7 cellular contexts compared by ENCODE assay signal in the genomic region with DNA sequence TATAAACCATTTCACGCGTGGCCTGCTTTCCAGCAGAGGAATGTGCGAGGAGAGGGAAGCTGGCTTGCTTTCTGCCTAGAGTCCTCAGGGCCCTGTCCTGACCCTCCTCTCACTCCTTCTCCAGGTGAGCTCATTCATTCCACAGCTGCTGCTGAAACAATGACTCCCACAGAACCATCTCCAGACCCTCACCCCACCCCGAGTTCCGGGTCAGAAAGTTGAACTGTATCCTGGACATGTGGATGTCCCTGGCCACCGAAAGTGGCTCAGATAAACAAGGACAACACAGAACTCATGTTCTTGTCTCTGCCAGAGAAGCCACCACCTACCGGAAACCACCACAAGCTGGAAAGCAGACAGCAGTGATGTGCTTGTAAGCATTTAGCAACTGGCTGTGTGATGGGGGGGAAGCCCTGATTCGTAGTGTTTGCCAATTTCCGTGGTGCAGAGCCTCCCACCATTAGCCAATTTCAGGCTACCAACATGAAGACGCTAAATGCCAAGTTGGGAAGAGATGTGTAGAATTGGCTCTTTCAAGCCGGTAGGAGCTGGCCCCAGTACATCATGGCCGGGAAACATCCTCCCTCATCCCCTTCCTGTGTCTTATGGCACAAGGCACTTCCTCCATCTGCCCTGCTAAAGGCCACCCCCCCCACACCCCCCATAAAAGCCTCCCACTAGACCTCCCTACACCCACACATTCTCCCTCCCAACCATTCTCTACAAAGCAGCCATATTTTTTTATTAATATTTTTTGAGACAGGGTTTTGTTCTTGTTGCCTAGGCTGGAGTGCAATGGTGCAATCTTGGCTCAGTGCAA. TPM values are rescaled to one million over a fixed set of nuclear protein-coding genes. Genes with fewer than 3 reads are reported as not detected.
A peak's percentile ranks its signal among the peaks of the same experiment; 100 is the strongest.
DNase-seq lines count a peak whose midpoint lies in the region; ATAC-seq lines count a peak whose summit lies in the region.
"Had no signal": no experiment of that assay in that cellular context is flagged by ENCODE, and none has a peak within 500 bp of the region (broad histone marks: within the 10 kb centered on the region; RNA-seq: fewer than 3 reads in every experiment).

No MANE protein-coding gene starts in this region.

- H3K4ac ChIP-seq in neuronal stem cell (ENCODE audit: low read length): no peak overlapping the region

- peaks cover 0 to 3% of the 10 kb centered on the region in 2 donors for H3K9me3 ChIP-seq in neuronal stem cell (replicated peaks in 1 of 2; ENCODE audit: control insufficient read depth in 2 of 2, insufficient read depth in 1 of 2, low read depth in 1 of 2, low read length in 2 of 2)
- H3K9me3 ChIP-seq: A549 had no signal

- H3K79me1 ChIP-seq in neuronal stem cell (ENCODE audit: low read depth, low read length): peaks cover 1% of the 10 kb centered on the region

- H3K9ac ChIP-seq in neuronal stem cell (ENCODE audit: low read depth, low read length, poor library complexity): no peak overlapping the region

- H2BK15ac ChIP-seq in neuronal stem cell (ENCODE audit: low read length): peak overlapping the region; percentile 59

- ATAC-seq in GM21423 (IDR thresholded peaks at IDR 0.05; ENCODE audit: unreplicated experiment): no peak
- ATAC-seq: A549 had no signal

- H2BK120ac ChIP-seq in neuronal stem cell (ENCODE audit: low read depth, low read length): no peak overlapping the region

- no peak overlapping the region for H3K4me2 ChIP-seq in neuronal stem cell (ENCODE audit: insufficient read depth, low read length, poor library complexity, severe bottlenecking)
- H3K4me2 ChIP-seq: A549 had no signal

- H2BK12ac ChIP-seq in neuronal stem cell (ENCODE audit: low read length): peak overlapping the region; percentile 43

- peak overlapping the region; percentile 83 for H2AK5ac ChIP-seq in neuronal stem cell (ENCODE audit: low read depth, low read length)

- H3K18ac ChIP-seq in neuronal stem cell (ENCODE audit: low read length): peak overlapping the region; percentile 24

- peak overlapping the region; percentile 83 for H2AFZ ChIP-seq in neuronal stem cell (ENCODE audit: low read length)

- H4K8ac ChIP-seq in neuronal stem cell (ENCODE audit: low read depth, low read length): peak overlapping the region; percentile 48

- no peak overlapping the region for H2BK5ac ChIP-seq in neuronal stem cell (ENCODE audit: low read length)

- WGBS in neuronal stem cell (ENCODE audit: extremely low coverage in 2 of 2, insufficient read length in 2 of 2, insufficient replicate concordance in 1 of 2), 2 donors: no CpG with 5 or more reads among the region's 12 CpGs

- H3K14ac ChIP-seq in neuronal stem cell (ENCODE audit: low read length): peak overlapping the region; percentile 63

- peaks cover 0 to 2% (median 0%) of the 10 kb centered on the region in 3 experiments for H3K27me3 ChIP-seq in neuronal stem cell (ENCODE audit: control insufficient read depth in 3 of 3, insufficient read depth in 3 of 3, low read depth in 1 of 3, low read length in 3 of 3)

- peak overlapping the region; percentile 69 for H4K91ac ChIP-seq in neuronal stem cell (ENCODE audit: low read depth, low read length, poor library complexity)

- H3K36me3 ChIP-seq in neuronal stem cell (replicated peaks in 1 of 2; ENCODE audit: control insufficient read depth in 2 of 2, insufficient read depth in 2 of 2, low read length in 2 of 2): no peaks in the 10 kb centered on the region

- DNase-seq in NCI-H1417 (lab: John Stamatoyannopoulos, UW) (peak in 2 of 3 experiments; percentile 77 to 88), NCI-H1417 treated with DMSO at 0.1 percent for 48 hours (lab: John Stamatoyannopoulos, UW) (no peak), neuronal stem cell (ENCODE audit: low spot score) (no peak), COR-L47 (lab: John Stamatoyannopoulos, UW) (no peak)
- peak; percentile 44 for DNase-seq in activated effector memory CD4-positive, alpha-beta T cell treated with Interleukin-2 at 50 U/mL for 16 hours

- no peak overlapping the region for H3K4me3 ChIP-seq in neuronal stem cell (ENCODE audit: low read length in 2 of 2)
- H3K4me3 ChIP-seq: A549 had no signal

- peak overlapping the region; percentile 55 for H3K27ac ChIP-seq in neuronal stem cell (replicated peaks; ENCODE audit: low read length)
- H3K27ac ChIP-seq: A549 had no signal

- H3K23ac ChIP-seq in neuronal stem cell (ENCODE audit: low read depth, low read length, poor library complexity): no peak overlapping the region

- H3K4me1 ChIP-seq in neuronal stem cell (ENCODE audit: control insufficient read depth in 2 of 2, insufficient read depth in 1 of 2, low read depth in 1 of 2, low read length in 2 of 2): peaks cover 16 to 18% of the 10 kb centered on the region in 2 donors
- H3K4me1 ChIP-seq: A549 had no signal

RNA-seq across cellular contexts. Expression of a gene that starts 5.0 kb away (rescaled TPM):
- polyA plus RNA-seq in neuronal stem cell (2013, experiment 1 of 2): 2.8 TPM
- 3.0 TPM for polyA plus RNA-seq in neuronal stem cell (2013, experiment 2 of 2)

RNA-seq across cellular contexts. Expression of a gene that starts 19.4 kb away (rescaled TPM):
- polyA plus RNA-seq in neuronal stem cell (2013, experiment 1 of 2): 35.0 TPM
- 35.6 TPM for polyA plus RNA-seq in neuronal stem cell (2013, experiment 2 of 2)

RNA-seq across cellular contexts. Expression of a gene that starts 23.1 kb away (rescaled TPM):
- polyA plus RNA-seq in neuronal stem cell (2013, experiment 1 of 2): 15.1 TPM
- polyA plus RNA-seq in neuronal stem cell (2013, experiment 2 of 2): 15.7 TPM

RNA-seq across cellular contexts. Expression of a gene that starts 24.3 kb away (rescaled TPM):
- polyA plus RNA-seq in neuronal stem cell (2013, experiment 1 of 2): 336 TPM
- polyA plus RNA-seq in neuronal stem cell (2013, experiment 2 of 2): 330 TPM

RNA-seq across cellular contexts. Expression of a gene that starts 27.1 kb away (rescaled TPM):
- polyA plus RNA-seq in neuronal stem cell (2013, experiment 1 of 2): 0.13 TPM
- 0.10 TPM for polyA plus RNA-seq in neuronal stem cell (2013, experiment 2 of 2)
- polyA plus RNA-seq: A549 had no signal

Comparison
In these comparisons a context has a peak if more than half of its experiments do, and no peak if none do; other contexts are left out.
1. DNase-seq: peak in NCI-H1417 (2 of 3) and activated effector memory CD4-positive, alpha-beta T cell treated with Interleukin-2 at 50 U/mL for 16 hours (single experiment); none in NCI-H1417 treated with DMSO at 0.1 percent for 48 hours (single experiment), neuronal stem cell (single experiment) and COR-L47 (single experiment).